In the genomic region with DNA sequence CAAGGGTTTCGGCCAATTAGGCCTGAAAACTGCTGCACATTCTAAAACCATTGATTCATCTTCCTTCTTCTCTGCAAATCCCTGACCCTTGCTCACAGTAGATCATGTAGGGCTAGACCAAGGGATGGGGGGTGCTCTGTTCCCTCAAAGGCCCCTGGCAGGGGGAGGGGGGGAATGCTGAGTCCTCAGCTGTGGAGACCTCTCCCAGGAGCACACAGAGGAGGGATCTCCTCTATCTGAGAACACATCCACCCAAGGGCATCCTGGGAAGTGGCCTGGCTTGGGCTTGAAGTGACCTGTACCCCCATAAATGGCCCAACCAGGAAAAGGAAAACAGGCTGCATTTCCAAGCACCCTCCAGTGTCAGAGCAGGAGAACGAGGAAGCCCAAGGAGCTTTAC, we compare ENCODE assay signal across 32 cellular contexts. TPM values are rescaled to one million over a fixed set of nuclear protein-coding genes. Genes with fewer than 3 reads are reported as not detected.
"Had no signal": no experiment of that assay in that cellular context is flagged by ENCODE, and none has a peak within 500 bp of the region (broad histone marks: within the 10 kb centered on the region; RNA-seq: fewer than 3 reads in every experiment).

No MANE protein-coding gene starts in this region.

- H3K27ac ChIP-seq: coronary artery, gastrocnemius medialis, neural progenitor cell, upper lobe of left lung had no signal

- H3K4me3 ChIP-seq: coronary artery had no signal

- H3K4me1 ChIP-seq: neural progenitor cell had no signal

- H3K36me3 ChIP-seq: gastrocnemius medialis, neural progenitor cell, upper lobe of left lung had no signal

- H3K27me3 Mint-ChIP-seq: effector memory CD8-positive, alpha-beta T cell had no signal

- H3K4me3 Mint-ChIP-seq: activated CD4-positive, alpha-beta memory T cell treated with anti-CD3 and anti-CD28 coated beads, Interleukin-2, amount 10 ng/mL, durations not matched to agents 7 days and 5 days; activated CD4-positive, alpha-beta T cell treated with anti-CD3 and anti-CD28 coated beads, Interleukin-2, amount 10 ng/mL, durations not matched to agents 7 days and 5 days; activated T-helper 17 cell treated with anti-CD3 and anti-CD28 coated beads, Interleukin-2, amount 50 U/mL, for 72 hours had no signal

- H3K27ac Mint-ChIP-seq: activated CD4-positive, alpha-beta memory T cell treated with anti-CD3 and anti-CD28 coated beads, Interleukin-2, amount 10 ng/mL, durations not matched to agents 7 days and 5 days; activated CD4-positive, alpha-beta T cell treated with anti-CD3 and anti-CD28 coated beads, Interleukin-2, amount 10 ng/mL, durations not matched to agents 7 days and 5 days; activated T-helper 17 cell treated with anti-CD3 and anti-CD28 coated beads, Interleukin-2, amount 50 U/mL, for 72 hours; neural progenitor cell; stimulated activated memory B cell treated with anti-CD40 and anti-IgM and Interleukin-4, amounts not matched to agents 10 μg/mL and 1 μg/mL and 100 μg/mL, for 72 hours; stimulated activated naive CD8-positive, alpha-beta T cell treated with anti-CD3 and anti-CD28 coated beads, Interleukin-15, amount 100 ng/mL, for 72 hours had no signal

- H3K36me3 Mint-ChIP-seq: neural progenitor cell; stimulated activated memory B cell treated with anti-CD40 and anti-IgM and Interleukin-4, amounts not matched to agents 10 μg/mL and 1 μg/mL and 100 μg/mL, for 72 hours had no signal

- H3K9me3 Mint-ChIP-seq: activated CD4-positive, alpha-beta memory T cell treated with anti-CD3 and anti-CD28 coated beads, Interleukin-2, amount 10 ng/mL, durations not matched to agents 7 days and 5 days; activated CD4-positive, alpha-beta T cell treated with anti-CD3 and anti-CD28 coated beads, Interleukin-2, amount 10 ng/mL, durations not matched to agents 7 days and 5 days; activated T-cell treated with anti-CD3 and anti-CD28 coated beads, Interleukin-2, amount 50 U/mL, for 4 hours; activated T-helper 17 cell treated with anti-CD3 and anti-CD28 coated beads, Interleukin-2, amount 50 U/mL, for 72 hours; effector memory CD8-positive, alpha-beta T cell; stimulated activated memory B cell treated with anti-CD40 and anti-IgM and Interleukin-4, amounts not matched to agents 10 μg/mL and 1 μg/mL and 100 μg/mL, for 72 hours; stimulated activated naive CD8-positive, alpha-beta T cell treated with anti-CD3 and anti-CD28 coated beads, Interleukin-15, amount 100 ng/mL, for 72 hours had no signal

- ATAC-seq: activated T-helper 17 cell treated with anti-CD3 and anti-CD28 coated beads, Interleukin-2, amount 50 U/mL, for 72 hours; effector memory CD8-positive, alpha-beta T cell; gastrocnemius medialis; left cardiac atrium; left ventricle myocardium superior; right cardiac atrium; stimulated activated memory B cell treated with anti-CD40 and anti-IgM and Interleukin-4, amounts not matched to agents 10 μg/mL and 1 μg/mL and 100 μg/mL, for 72 hours; stimulated activated naive CD8-positive, alpha-beta T cell treated with anti-CD3 and anti-CD28 coated beads, Interleukin-15, amount 100 ng/mL, for 72 hours had no signal

- H3K4me1 Mint-ChIP-seq: stimulated activated memory B cell treated with anti-CD40 and anti-IgM and Interleukin-4, amounts not matched to agents 10 μg/mL and 1 μg/mL and 100 μg/mL, for 72 hours had no signal

- DNase-seq: activated CD4-positive, alpha-beta memory T cell treated with anti-CD3 and anti-CD28 coated beads, Interleukin-2, amount 10 ng/mL, durations not matched to agents 7 days and 5 days; activated CD4-positive, alpha-beta T cell treated with anti-CD3 and anti-CD28 coated beads for 1 hour; activated CD4-positive, alpha-beta T cell treated with anti-CD3 and anti-CD28 coated beads, Interleukin-2, amount 10 ng/mL, durations not matched to agents 7 days and 5 days; activated CD8-positive, alpha-beta memory T cell treated with anti-CD3 and anti-CD28 coated beads, Interleukin-2, amount 50 U/mL, for 48 hours; activated gamma-delta T cell treated with Interleukin-2 at 50 U/mL for 16 hours; activated naive CD4-positive, alpha-beta T cell treated with anti-CD3 and anti-CD28 coated beads, Interleukin-2, amount 50 U/mL, for 16 hours; activated T-cell treated with anti-CD3 and anti-CD28 coated beads, Interleukin-2, amount 50 U/mL, for 4 hours; dorsolateral prefrontal cortex; effector memory CD8-positive, alpha-beta T cell; erythroblast; gastrocnemius medialis; glutamatergic neuron; left cardiac atrium; left ventricle myocardium superior; right cardiac atrium; stimulated activated CD4-positive, alpha-beta T cell treated with anti-CD3 and anti-CD28 coated beads, Interleukin-4, amount 100 ng/mL, for 24 hours; stimulated activated naive CD8-positive, alpha-beta T cell treated with anti-CD3 and anti-CD28 coated beads, Interleukin-15, amount 100 ng/mL, for 72 hours; substantia nigra; T-helper 9 cell; upper lobe of left lung had no signal

- H3K9me3 ChIP-seq: gastrocnemius medialis, upper lobe of left lung had no signal

RNA-seq across cellular contexts. Expression of a gene that starts 19.7 kb away (rescaled TPM):
- total RNA-seq: activated CD4-positive, alpha-beta memory T cell treated with anti-CD3 and anti-CD28 coated beads, Interleukin-2, amount 10 ng/mL, durations not matched to agents 7 days and 5 days; activated CD4-positive, alpha-beta T cell treated with anti-CD3 and anti-CD28 coated beads, Interleukin-2, amount 10 ng/mL, durations not matched to agents 7 days and 5 days; activated T-cell treated with anti-CD3 and anti-CD28 coated beads, Interleukin-2, amount 50 U/mL, for 4 hours; activated T-helper 17 cell treated with anti-CD3 and anti-CD28 coated beads, Interleukin-2, amount 50 U/mL, for 72 hours; dorsolateral prefrontal cortex; left cardiac atrium; left ventricle myocardium superior; lung microvascular endothelial cell; mesenteric fat pad; omental fat pad; right cardiac atrium; T-helper 1 cell treated with Interleukin-12 subunit alpha and Interleukin-12 subunit beta and Interleukin-4 antibody, amounts not matched to agents 30 ng/mL and 1 ng/mL, for 36 hours had no signal
- polyA plus RNA-seq: right cardiac atrium had no signal

RNA-seq across cellular contexts. Expression of a gene that starts 32.0 kb away (rescaled TPM):
- total RNA-seq: activated CD4-positive, alpha-beta memory T cell treated with anti-CD3 and anti-CD28 coated beads, Interleukin-2, amount 10 ng/mL, durations not matched to agents 7 days and 5 days; activated CD4-positive, alpha-beta T cell treated with anti-CD3 and anti-CD28 coated beads, Interleukin-2, amount 10 ng/mL, durations not matched to agents 7 days and 5 days; activated T-cell treated with anti-CD3 and anti-CD28 coated beads, Interleukin-2, amount 50 U/mL, for 4 hours; activated T-helper 17 cell treated with anti-CD3 and anti-CD28 coated beads, Interleukin-2, amount 50 U/mL, for 72 hours; cerebellum; gastrocnemius medialis; left ventricle myocardium superior; lung microvascular endothelial cell; mesenteric fat pad; mucosa of gallbladder; omental fat pad; right cardiac atrium; T-helper 1 cell treated with Interleukin-12 subunit alpha and Interleukin-12 subunit beta and Interleukin-4 antibody, amounts not matched to agents 30 ng/mL and 1 ng/mL, for 36 hours; upper lobe of left lung had no signal
- polyA plus RNA-seq: keratinocyte, right cardiac atrium, thymus had no signal

RNA-seq across cellular contexts. Expression of a gene that starts 48.0 kb away (rescaled TPM):
- total RNA-seq: activated CD4-positive, alpha-beta memory T cell treated with anti-CD3 and anti-CD28 coated beads, Interleukin-2, amount 10 ng/mL, durations not matched to agents 7 days and 5 days; activated CD4-positive, alpha-beta T cell treated with anti-CD3 and anti-CD28 coated beads, Interleukin-2, amount 10 ng/mL, durations not matched to agents 7 days and 5 days; activated T-cell treated with anti-CD3 and anti-CD28 coated beads, Interleukin-2, amount 50 U/mL, for 4 hours; activated T-helper 17 cell treated with anti-CD3 and anti-CD28 coated beads, Interleukin-2, amount 50 U/mL, for 72 hours; cerebellum; gastrocnemius medialis; left cardiac atrium; left ventricle myocardium superior; lung microvascular endothelial cell; mesenteric fat pad; mucosa of gallbladder; omental fat pad; T-helper 1 cell treated with Interleukin-12 subunit alpha and Interleukin-12 subunit beta and Interleukin-4 antibody, amounts not matched to agents 30 ng/mL and 1 ng/mL, for 36 hours; upper lobe of left lung had no signal
- polyA plus RNA-seq: keratinocyte, right cardiac atrium, thymus had no signal

RNA-seq across cellular contexts. Expression of a gene that starts 51.5 kb away (rescaled TPM):
- total RNA-seq: activated CD4-positive, alpha-beta memory T cell treated with anti-CD3 and anti-CD28 coated beads, Interleukin-2, amount 10 ng/mL, durations not matched to agents 7 days and 5 days; activated CD4-positive, alpha-beta T cell treated with anti-CD3 and anti-CD28 coated beads, Interleukin-2, amount 10 ng/mL, durations not matched to agents 7 days and 5 days; activated T-cell treated with anti-CD3 and anti-CD28 coated beads, Interleukin-2, amount 50 U/mL, for 4 hours; activated T-helper 17 cell treated with anti-CD3 and anti-CD28 coated beads, Interleukin-2, amount 50 U/mL, for 72 hours; lung microvascular endothelial cell; mesenteric fat pad; mucosa of gallbladder; T-helper 1 cell treated with Interleukin-12 subunit alpha and Interleukin-12 subunit beta and Interleukin-4 antibody, amounts not matched to agents 30 ng/mL and 1 ng/mL, for 36 hours had no signal
- polyA plus RNA-seq: keratinocyte had no signal
